Comparison of ENCODE assay signal across 30 cellular contexts in the genomic region with DNA sequence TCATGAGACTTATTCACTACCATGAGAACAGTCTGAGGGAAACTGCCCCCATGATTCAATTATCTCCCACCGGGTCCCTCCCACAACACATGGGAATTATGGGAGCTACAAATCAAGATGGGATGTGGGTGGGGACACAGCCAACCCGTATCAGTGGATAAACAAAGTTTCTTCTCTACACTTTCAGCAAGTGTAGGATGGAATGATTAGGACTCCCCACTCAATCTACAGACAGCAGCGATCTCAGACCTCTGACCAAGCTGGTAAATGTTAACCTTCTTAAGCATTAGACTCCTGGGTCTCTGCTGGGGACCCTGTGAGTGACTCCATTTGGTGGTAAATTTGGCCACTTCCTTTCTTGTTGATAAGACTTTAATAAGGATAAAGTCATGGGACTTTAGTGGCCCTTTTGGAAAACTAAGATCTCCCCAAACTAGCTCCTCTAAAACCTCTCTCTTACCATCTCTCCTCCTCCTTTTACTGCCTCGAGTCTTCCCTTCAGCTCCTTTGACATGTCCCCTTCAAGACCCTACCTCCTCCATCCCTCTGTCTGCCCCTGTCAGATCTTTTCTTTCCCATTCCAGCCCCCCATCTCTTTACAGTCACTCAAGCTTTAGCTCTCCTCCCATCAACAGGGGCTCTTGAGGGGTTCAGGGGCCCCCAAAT.
"Had no signal": no experiment of that assay in that cellular context is flagged by ENCODE, and none has a peak within 500 bp of the region (broad histone marks: within the 10 kb centered on the region; RNA-seq: fewer than 3 reads in every experiment).

No MANE protein-coding gene starts in this region.

- H3K4me2 ChIP-seq: SK-N-SH had no signal

- H3K9me3 Mint-ChIP-seq: activated naive CD4-positive, alpha-beta T cell treated with anti-CD3 and anti-CD28 coated beads, Interleukin-2, amount 50 U/mL, for 24 hours had no signal

- H3K27me3 ChIP-seq: ascending aorta, body of pancreas, Peyer's patch, SJCRH30 had no signal

- H3K36me3 Mint-ChIP-seq: activated naive CD4-positive, alpha-beta T cell treated with anti-CD3 and anti-CD28 coated beads, Interleukin-2, amount 50 U/mL, for 24 hours had no signal

- H3K4me1 ChIP-seq: ascending aorta, body of pancreas, Peyer's patch had no signal

- H3K27ac ChIP-seq: ascending aorta, body of pancreas, Peyer's patch, RWPE1, SJCRH30, WERI-Rb-1 had no signal

- H3K9me3 ChIP-seq: ascending aorta, body of pancreas, Peyer's patch, SJCRH30, SK-N-SH had no signal

- H3K4me3 Mint-ChIP-seq: activated CD8-positive, alpha-beta T cell treated with anti-CD3 and anti-CD28 coated beads, Interleukin-2, amount 10 ng/mL, durations not matched to agents 7 days and 5 days; activated naive CD4-positive, alpha-beta T cell treated with anti-CD3 and anti-CD28 coated beads, Interleukin-2, amount 50 U/mL, for 24 hours had no signal

- H3K27ac Mint-ChIP-seq: activated CD8-positive, alpha-beta T cell treated with anti-CD3 and anti-CD28 coated beads, Interleukin-2, amount 10 ng/mL, durations not matched to agents 7 days and 5 days; activated naive CD4-positive, alpha-beta T cell treated with anti-CD3 and anti-CD28 coated beads, Interleukin-2, amount 50 U/mL, for 24 hours had no signal

- DNase-seq: activated CD4-positive, alpha-beta T cell treated with anti-CD3 and anti-CD28 coated beads for 4 hours; activated CD4-positive, alpha-beta T cell treated with anti-CD3 and anti-CD28 coated beads, Interleukin-2, amount 50 U/mL, for 4 hours; activated CD8-positive, alpha-beta memory T cell treated with anti-CD3 and anti-CD28 coated beads, Interleukin-2, amount 50 U/mL, for 48 hours; activated CD8-positive, alpha-beta T cell treated with anti-CD3 and anti-CD28 coated beads, Interleukin-2, amount 10 ng/mL, durations not matched to agents 7 days and 5 days; activated effector memory CD4-positive, alpha-beta T cell treated with Interleukin-2 at 50 U/mL for 16 hours; activated naive CD4-positive, alpha-beta T cell; activated T-cell treated with anti-CD3 and anti-CD28 coated beads, Interleukin-2, amount 50 U/mL, for 1 hour; body of pancreas; central memory CD4-positive, alpha-beta T cell; MM.1S; NCI-H1105; NCI-H1436; NCI-H1694 treated with DMSO at 0.1 percent for 48 hours; NCI-H2029 treated with DMSO at 0.1 percent for 48 hours; NCI-H345; NCI-H510A; NCI-H526 treated with DMSO at 0.1 percent for 48 hours; NK-92 treated with Interleukin-12 subunit alpha and Interleukin-12 subunit beta, amount 100 ng/mL, for 24 hours; OCI-M1; Peyer's patch; Right ventricle myocardium superior; SJCRH30; SK-N-SH; T-helper 1 cell; WERI-Rb-1 had no signal

- H3K4me1 Mint-ChIP-seq: activated naive CD4-positive, alpha-beta T cell treated with anti-CD3 and anti-CD28 coated beads, Interleukin-2, amount 50 U/mL, for 24 hours had no signal

- FAIRE-seq: bronchial epithelial cell had no signal

- ATAC-seq: activated CD4-positive, CD25-positive, alpha-beta regulatory T cell treated with anti-CD3 and anti-CD28 coated beads, Interleukin-2, amount 50 U/mL, for 24 hours; activated CD8-positive, alpha-beta T cell treated with anti-CD3 and anti-CD28 coated beads, Interleukin-2, amount 10 ng/mL, durations not matched to agents 7 days and 5 days; body of pancreas had no signal

- H3K4me3 ChIP-seq: ascending aorta, body of pancreas, Peyer's patch, SJCRH30 had no signal

- H3K36me3 ChIP-seq: ascending aorta, Peyer's patch, SJCRH30, WERI-Rb-1 had no signal

- H3K9ac ChIP-seq: SK-N-SH had no signal

- H3K27me3 Mint-ChIP-seq: activated naive CD4-positive, alpha-beta T cell treated with anti-CD3 and anti-CD28 coated beads, Interleukin-2, amount 50 U/mL, for 24 hours had no signal
